In the genomic region with DNA sequence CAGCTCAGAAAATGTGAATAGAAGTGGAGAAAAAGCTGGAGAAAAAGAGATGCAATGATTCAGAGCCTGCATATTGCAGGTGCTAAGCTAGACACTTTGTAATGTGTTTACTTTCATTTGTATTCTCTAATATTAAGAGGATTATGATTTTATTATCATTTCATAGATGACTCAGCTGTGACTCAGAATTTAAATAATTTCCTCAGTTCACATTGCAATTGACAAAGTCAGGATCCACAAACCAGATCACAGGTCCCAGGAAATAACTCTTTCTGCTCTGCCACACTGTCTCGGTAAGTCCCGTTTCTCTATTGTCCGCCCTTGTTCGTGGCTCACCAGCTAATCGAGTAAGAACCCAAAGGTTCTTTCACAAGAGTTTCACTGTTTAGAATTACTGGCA, we compare ENCODE assay signal across 16 cellular contexts.
"Had no signal": no experiment of that assay in that cellular context is flagged by ENCODE, and none has a peak within 500 bp of the region (broad histone marks: within the 10 kb centered on the region; RNA-seq: fewer than 3 reads in every experiment).

No MANE protein-coding gene starts in this region.

- H3K4me1 ChIP-seq: foreskin keratinocyte had no signal

- H3K27ac ChIP-seq: foreskin keratinocyte, neutrophil, skin epidermis had no signal

- DNase-seq: activated CD4-positive, alpha-beta T cell treated with anti-CD3 and anti-CD28 coated beads, Interleukin-2, amount 50 U/mL, for 4 hours; activated effector memory CD4-positive, alpha-beta T cell treated with anti-CD3 and anti-CD28 coated beads, Interleukin-2, amount 50 U/mL, for 16 hours; activated T-cell treated with anti-CD3 and anti-CD28 coated beads, Interleukin-2, amount 50 U/mL, for 1 hour; central memory CD4-positive, alpha-beta T cell; cortex of kidney; effector CD8-positive, alpha-beta T cell; foreskin keratinocyte; immature natural killer cell; left colon; naive thymus-derived CD4-positive, alpha-beta T cell; posterior cingulate gyrus had no signal

- H3K27me3 ChIP-seq: foreskin keratinocyte, neutrophil had no signal

- H3K9me3 ChIP-seq: neutrophil had no signal

- H3K36me3 ChIP-seq: neutrophil had no signal

- ATAC-seq: activated CD4-positive, CD25-positive, alpha-beta regulatory T cell treated with anti-CD3 and anti-CD28 coated beads, Interleukin-2, amount 50 U/mL, for 24 hours; activated naive CD4-positive, alpha-beta T cell treated with anti-CD3 and anti-CD28 coated beads, Interleukin-2, amount 50 U/mL, for 72 hours; foreskin keratinocyte; left colon; naive thymus-derived CD4-positive, alpha-beta T cell had no signal

- H3K4me3 ChIP-seq: lung, skin epidermis had no signal
